8 cellular contexts compared by ENCODE assay signal in the genomic region with DNA sequence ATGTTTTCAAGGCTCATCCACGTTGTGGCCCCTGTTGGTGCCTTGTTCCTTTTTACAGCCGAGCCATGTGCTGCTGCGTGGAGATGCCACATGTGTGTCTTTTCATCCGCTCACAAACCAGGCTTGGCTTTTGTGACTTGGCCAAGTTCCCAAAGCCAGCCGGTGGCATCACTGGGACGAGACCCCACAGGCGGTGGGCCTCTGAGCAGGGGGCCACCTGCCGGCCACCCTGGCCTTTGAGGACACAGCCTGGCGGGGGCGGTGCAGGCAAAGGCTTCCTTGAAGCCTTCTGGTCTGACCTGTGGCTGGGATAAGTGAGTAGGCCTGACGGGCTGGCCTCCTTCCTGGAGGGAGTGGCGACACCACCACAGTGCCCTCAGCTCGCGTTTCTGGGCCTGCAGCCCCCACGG. TPM values are rescaled to one million over a fixed set of nuclear protein-coding genes. Genes with fewer than 3 reads are reported as not detected.
A peak's percentile ranks its signal among the peaks of the same experiment; 100 is the strongest.
DNase-seq lines count a peak whose midpoint lies in the region; ATAC-seq, FAIRE-seq and TF ChIP-seq lines count a peak whose summit lies in the region.

No MANE protein-coding gene starts in this region.

- H3K4me3 ChIP-seq in ovary: peak overlapping the region; percentile 15

- TF ChIP-seq EP300 in ovary (IDR thresholded peaks at IDR 0.05): no peak

- peak; percentile 76 for FAIRE-seq in GM12891 (lab: Jason Lieb, UNC)

- H3K4me1 ChIP-seq in ovary (ENCODE audit: insufficient read depth): peaks cover 47% of the 10 kb centered on the region

- peak; percentile 12 for ATAC-seq in HG03159 (IDR thresholded peaks at IDR 0.05; ENCODE audit: unreplicated experiment)
- no peak for ATAC-seq in HG03135 (IDR thresholded peaks at IDR 0.05; ENCODE audit: unreplicated experiment)

- TF ChIP-seq POLR2A in GM12891 (IDR thresholded peaks at IDR 0.05; ENCODE audit: low read depth, low read length): no peak; the same call in 1 of the 2 replicates
- TF ChIP-seq POLR2A in ovary (IDR thresholded peaks at IDR 0.05): no peak

- WGBS in ovary, 3 donors: 36 to 40% (median 40%) methylated on average over 15 of the region's 15 CpGs

- no peak for DNase-seq in GM12891 (ENCODE audit: insufficient read length, low spot score)
- peak; percentile 92 for DNase-seq in UCSD-AML1 (lab: John Stamatoyannopoulos, UW; ENCODE audit: unreplicated experiment)
- DNase-seq in epithelial cell of prostate (ENCODE audit: low read depth, low spot score): no peak
- peak in 2 of 5 donors; percentile 51 to 58 for DNase-seq in ovary
- DNase-seq in NCI-H748 (lab: John Stamatoyannopoulos, UW; ENCODE audit: unreplicated experiment): no peak
- DNase-seq in NCI-H1930 (lab: John Stamatoyannopoulos, UW): no peak

- intact Hi-C loops in ovary (cut with DNase I): loop anchor here in 1 of 4 donors (10.0 kb wide), 1 partner anchor 118 kb away; the partner anchor contains the start of gene RAD9A

- no peak for TF ChIP-seq CTCF in ovary (IDR thresholded peaks at IDR 0.05)

- no peaks in the 10 kb centered on the region for H3K27me3 ChIP-seq in ovary

- H3K27ac ChIP-seq in epithelial cell of prostate (peak overlapping the region; percentile 72), ovary (peak overlapping the region; percentile 33 to 81)

- no peaks in the 10 kb centered on the region for H3K9me3 ChIP-seq in ovary

- H3K36me3 ChIP-seq in ovary: no peaks in the 10 kb centered on the region

TF ChIP-seq in GM12891, 5 proteins besides CTCF, POLR2A, EP300 and RAD21:
- no peak for TF ChIP-seq SPI1 (IDR thresholded peaks at IDR 0.05; ENCODE audit: low read depth, low read length)
- 0 out of 2 replicates have a peak, but pooled peaks have one; percentile 10 for TF ChIP-seq POLR2AphosphoS5 (IDR thresholded peaks at IDR 0.05; ENCODE audit: low read depth, low read length)
- TF ChIP-seq TAF1 (IDR thresholded peaks at IDR 0.05; ENCODE audit: low read depth, low read length): no peak
- no peak for TF ChIP-seq PAX5 (IDR thresholded peaks at IDR 0.05; ENCODE audit: insufficient read depth, low read length, severe bottlenecking)
- TF ChIP-seq POU2F2 (IDR thresholded peaks at IDR 0.05; ENCODE audit: low read depth, low read length): no peak

RNA-seq across cellular contexts. Expression of gene GRK2, which starts 10.6 kb away (rescaled TPM):
- 101 TPM for polyA plus RNA-seq in GM12891 (2012; ENCODE audit: low read depth, missing spikeins)
- 10 to 100 TPM; 24.8 to 58.1 (median 49.0) TPM for total RNA-seq in ovary
- 10 to 100 TPM; 21.5 to 39.3 TPM for polyA plus RNA-seq in ovary

RNA-seq across cellular contexts. Expression of gene ANKRD13D, which starts 12.3 kb away (rescaled TPM):
- polyA plus RNA-seq in GM12891 (2012; ENCODE audit: low read depth, missing spikeins): 18.9 TPM
- 10 to 100 TPM; 35.6 to 60.9 (median 44.6) TPM for total RNA-seq in ovary
- polyA plus RNA-seq in ovary: 10 to 100 TPM in 1 of 2 donors, 1 to 10 TPM in 1; 5.6 to 29.3 TPM

RNA-seq across cellular contexts. Expression of gene SSH3, which starts 26.5 kb away (rescaled TPM):
- 1.3 TPM for polyA plus RNA-seq in GM12891 (2012; ENCODE audit: low read depth, missing spikeins)
- total RNA-seq in ovary: 10 to 100 TPM; 37.9 to 69.9 (median 52.1) TPM
- polyA plus RNA-seq in ovary: 10 to 100 TPM; 18.1 to 32.1 TPM
